8 cellular contexts compared by ENCODE assay signal in genomic region chr1:54312874-54313316, GRCh38.
DNase-seq lines count a peak whose midpoint lies in the region; ATAC-seq and TF ChIP-seq lines count a peak whose summit lies in the region.

No MANE protein-coding gene starts in this region.

- H3K36me3 ChIP-seq in esophagus muscularis mucosa: no peaks in the 10 kb centered on the region

- ATAC-seq in omental fat pad (ENCODE audit: low FRiP score) (peak; percentile 65), GM19324 (IDR thresholded peaks at IDR 0.05; ENCODE audit: low FRiP score, unreplicated experiment) (no peak), GM18502 (IDR thresholded peaks at IDR 0.05; ENCODE audit: poor library complexity, unreplicated experiment) (no peak)

- H3K4me3 ChIP-seq in esophagus muscularis mucosa: peak overlapping the region in 1 of 4 donors; percentile 35

- H3K9me3 ChIP-seq in esophagus muscularis mucosa: no peaks in the 10 kb centered on the region

- TF ChIP-seq EP300 in esophagus muscularis mucosa (IDR thresholded peaks at IDR 0.05): no peak

- TF ChIP-seq CTCF in esophagus muscularis mucosa (IDR thresholded peaks at IDR 0.05) (no peak), omental fat pad (IDR thresholded peaks at IDR 0.05) (no peak)

- H3K27me3 ChIP-seq in esophagus muscularis mucosa: no peaks in the 10 kb centered on the region

- peak overlapping the region; percentile 62 to 79 (median 68) for H3K27ac ChIP-seq in esophagus muscularis mucosa (replicated peaks in 1 of 4)

- H3K4me1 ChIP-seq in esophagus muscularis mucosa: peaks cover 65 to 73% (median 69%) of the 10 kb centered on the region in 4 donors

- no peak for TF ChIP-seq POLR2A in esophagus muscularis mucosa (IDR thresholded peaks at IDR 0.05; ENCODE audit: low read depth)

- WGBS in esophagus muscularis mucosa: 40% methylated on average over 7 of the region's 7 CpGs

- in situ Hi-C loops in ACHN (cut with HindIII; ENCODE audit: low pct_ligation_motif_present, low pct_unique_long_range_greater_than_20kb, low sequenced_read_pairs): no loop called here

- peak; percentile 68 for DNase-seq in ELR (ENCODE audit: low read depth)
- DNase-seq in NCI-H226: peak; percentile 57
- peak; percentile 94 for DNase-seq in esophagus muscularis mucosa (ENCODE audit: extremely low spot score)
- DNase-seq in omental fat pad (ENCODE audit: low spot score): no peak
- DNase-seq in ACHN: no peak
- no peak for DNase-seq in NCI-H446 (lab: John Stamatoyannopoulos, UW)

- intact Hi-C loops in esophagus muscularis mucosa (cut with DNase I): no loop called here

Comparison
In these comparisons a context has a peak if more than half of its experiments do, and no peak if none do; other contexts are left out.
1. DNase-seq: peak in ELR (single experiment), NCI-H226 (single experiment) and esophagus muscularis mucosa (single experiment); none in omental fat pad (single experiment), ACHN (single experiment) and NCI-H446 (0 of 2).